2 cellular contexts compared by ENCODE assay signal in the genomic region with DNA sequence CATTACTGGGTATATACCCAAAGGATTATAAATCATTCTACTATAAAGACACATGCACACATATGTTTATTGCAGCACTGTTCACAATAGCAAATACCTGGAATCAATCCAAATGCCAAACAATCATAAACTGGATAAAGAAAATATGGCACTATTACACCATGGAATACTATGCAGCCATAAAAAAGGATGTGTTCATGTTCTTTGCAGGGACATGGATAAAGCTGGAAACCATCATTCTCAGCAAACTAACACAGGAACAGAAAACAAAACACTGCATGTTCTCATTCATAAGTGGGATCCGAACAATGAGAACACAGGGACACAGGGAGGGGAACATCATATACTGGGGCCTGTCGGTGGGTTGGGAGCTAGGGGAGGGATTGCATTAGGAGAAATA.
DNase-seq lines count a peak whose midpoint lies in the region; ATAC-seq, FAIRE-seq and TF ChIP-seq lines count a peak whose summit lies in the region.
"Not testable (repeated sequence)": the region's sequence is repeated elsewhere in the genome, so short reads cannot be mapped to it uniquely, and the experiment has no call there.

No MANE protein-coding gene starts in this region.

- H2AFZ ChIP-seq in K562 (ENCODE audit: low read depth, low read length): not testable (repeated sequence)

- DNase-seq in K562 (ENCODE audit: extremely low read depth in 1 of 4, low spot score in 3 of 4): not testable (repeated sequence)

- not testable (repeated sequence) for H3K4me2 ChIP-seq in K562 (ENCODE audit: insufficient read depth, low read length)

- not testable (repeated sequence) for H3K9me3 ChIP-seq in HEK293 (ENCODE audit: control insufficient read depth, insufficient read depth, low read depth, low read length); K562 (replicated peaks; ENCODE audit: control insufficient read depth, insufficient read depth, low read depth, low read length)

- not testable (repeated sequence) for H3K79me2 ChIP-seq in K562 (ENCODE audit: control insufficient read depth, insufficient read depth, low read length)

- intact Hi-C loops in K562 (cut with micrococcal nuclease): not testable (repeated sequence)

- not testable (repeated sequence) for TF ChIP-seq EP300 in K562 (IDR thresholded peaks at IDR 0.05; ENCODE audit: low read length)

- TF ChIP-seq CTCF in HEK293 (tag by site-specific recombination; IDR thresholded peaks at IDR 0.05); K562 (IDR thresholded peaks at IDR 0.05 in 2 of 3, conservative IDR thresholded peaks at IDR 0.05 in 1 of 3; ENCODE audit: insufficient read depth in 2 of 3, low read depth in 1 of 3, low read length in 3 of 3): not testable (repeated sequence)

- H3K9ac ChIP-seq in K562 (ENCODE audit: insufficient read depth in 1 of 2, low read depth in 2 of 2, low read length in 2 of 2): not testable (repeated sequence)

- POLR2A ChIA-PET in HEK293 (lab: Yijun Ruan, JAX); K562 (lab: Yijun Ruan, JAX): not testable (repeated sequence)

- in situ Hi-C loops in K562 (cut with MboI): not testable (repeated sequence)

- H3K9me1 ChIP-seq in K562 (ENCODE audit: control insufficient read depth, insufficient read depth, low read length): not testable (repeated sequence)

- TF ChIP-seq POLR2A in K562 (conservative IDR thresholded peaks at IDR 0.05): not testable (repeated sequence)

- not testable (repeated sequence) for BruUV-seq in K562 (replicated peaks; lab: Mats Ljungman, UMichigan)

- not testable (repeated sequence) for H3K27me3 ChIP-seq in K562 (ENCODE audit: control insufficient read depth in 2 of 2, insufficient read depth in 2 of 2, low read length in 2 of 2)

- H3K4me1 ChIP-seq in HEK293 (ENCODE audit: control insufficient read depth, insufficient read depth, low read length); K562 (replicated peaks in 1 of 2; ENCODE audit: control insufficient read depth in 2 of 2, insufficient read depth in 2 of 2, low read length in 2 of 2): not testable (repeated sequence)

- not testable (repeated sequence) for TF ChIP-seq RAD21 in K562 (CRISPR knock-in tag; conservative IDR thresholded peaks at IDR 0.05 in 1 of 2, IDR thresholded peaks at IDR 0.05 in 1 of 2)

- 3% methylated on average over 2 of the region's 2 CpGs for WGBS in K562 (ENCODE audit: insufficient coverage, low coverage, missing lambda C conversion rate)

- ATAC-seq in K562: not testable (repeated sequence)

- not testable (repeated sequence) for H4K20me1 ChIP-seq in K562 (replicated peaks; ENCODE audit: control insufficient read depth, insufficient read depth, low read length)

- not testable (repeated sequence) for H3K4me3 ChIP-seq in HEK293 (ENCODE audit: low read depth, low read length); K562

- CTCF ChIA-PET in HEK293 (lab: Yijun Ruan, JAX); K562 (lab: Yijun Ruan, JAX; ENCODE audit: low intra/inter-chr PET ratio): not testable (repeated sequence)

- H3K27ac ChIP-seq in HEK293 (ENCODE audit: extremely low read depth, low read depth, low read length); K562 (ENCODE audit: extremely low read depth, low read depth, low read length): not testable (repeated sequence)

- not testable (repeated sequence) for FAIRE-seq in K562 (lab: Jason Lieb, UNC)

- H3K36me3 ChIP-seq in HEK293 (ENCODE audit: control insufficient read depth in 2 of 2, insufficient read depth in 1 of 2, low read length in 2 of 2); K562 (ENCODE audit: control insufficient read depth, insufficient read depth, low read length): not testable (repeated sequence)

TF ChIP-seq in HEK293, 187 proteins besides CTCF, POLR2A, EP300 and RAD21:
- TF ChIP-seq, protein P1, sequence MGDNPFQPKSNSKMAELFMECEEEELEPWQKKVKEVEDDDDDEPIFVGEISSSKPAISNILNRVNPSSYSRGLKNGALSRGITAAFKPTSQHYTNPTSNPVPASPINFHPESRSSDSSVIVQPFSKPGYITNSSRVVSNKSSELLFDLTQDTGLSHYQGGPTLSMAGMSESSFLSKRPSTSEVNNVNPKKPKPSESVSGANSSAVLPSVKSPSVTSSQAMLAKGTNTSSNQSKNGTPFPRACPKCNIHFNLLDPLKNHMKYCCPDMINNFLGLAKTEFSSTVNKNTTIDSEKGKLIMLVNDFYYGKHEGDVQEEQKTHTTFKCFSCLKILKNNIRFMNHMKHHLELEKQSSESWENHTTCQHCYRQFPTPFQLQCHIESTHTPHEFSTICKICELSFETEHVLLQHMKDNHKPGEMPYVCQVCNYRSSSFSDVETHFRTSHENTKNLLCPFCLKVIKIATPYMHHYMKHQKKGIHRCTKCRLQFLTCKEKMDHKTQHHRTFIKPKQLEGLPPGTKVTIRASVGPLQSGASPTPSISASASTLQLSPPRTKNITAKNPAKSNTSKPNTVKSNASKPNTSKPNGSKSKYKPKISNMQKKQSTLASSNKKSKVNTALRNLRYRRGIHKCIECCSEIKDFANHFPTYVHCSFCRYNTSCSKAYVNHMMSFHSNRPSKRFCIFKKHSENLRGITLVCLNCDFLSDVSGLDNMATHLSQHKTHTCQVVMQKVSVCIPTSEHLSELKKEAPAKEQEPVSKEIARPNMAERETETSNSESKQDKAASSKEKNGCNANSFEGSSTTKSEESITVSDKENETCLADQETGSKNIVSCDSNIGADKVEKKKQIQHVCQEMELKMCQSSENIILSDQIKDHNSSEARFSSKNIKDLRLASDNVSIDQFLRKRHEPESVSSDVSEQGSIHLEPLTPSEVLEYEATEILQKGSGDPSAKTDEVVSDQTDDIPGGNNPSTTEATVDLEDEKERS (tag by site-specific recombination; IDR thresholded peaks at IDR 0.05): 0 out of 2 replicates have a peak, but pooled peaks have one; percentile 8
- peak; percentile 52; the same call in 1 of the 2 replicates for TF ChIP-seq ZNF146 (tag by site-specific recombination; IDR thresholded peaks at IDR 0.05)

TF ChIP-seq in K562, 482 proteins besides CTCF, POLR2A, EP300 and RAD21:
- peak; percentile 84 for TF ChIP-seq ZNF146 (CRISPR knock-in tag; IDR thresholded peaks at IDR 0.05; ENCODE audit: unreplicated experiment)
